In genomic region chrX:85993539-85994197, GRCh38 we compare ENCODE assay signal across 21 cellular contexts. TPM values are rescaled to one million over a fixed set of nuclear protein-coding genes. Genes with fewer than 3 reads are reported as not detected.
DNase-seq lines count a peak whose midpoint lies in the region; ATAC-seq lines count a peak whose summit lies in the region.
"Had no signal": no experiment of that assay in that cellular context is flagged by ENCODE, and none has a peak within 500 bp of the region (broad histone marks: within the 10 kb centered on the region; RNA-seq: fewer than 3 reads in every experiment).

No MANE protein-coding gene starts in this region.

- H3K27me3 ChIP-seq in HUES6 (ENCODE audit: control insufficient read depth, insufficient read depth, low read length), result no peaks in the 10 kb centered on the region
- H3K27me3 ChIP-seq in adipocyte (replicated peaks; ENCODE audit: control insufficient read depth, insufficient read depth, low read length), result no peaks in the 10 kb centered on the region
- no peaks in the 10 kb centered on the region for H3K27me3 ChIP-seq in mesenchymal stem cell (ENCODE audit: control insufficient read depth in 1 of 2, insufficient read depth in 1 of 2, low read length in 2 of 2)
- H3K27me3 ChIP-seq: neural progenitor cell had no signal

- H2BK15ac ChIP-seq in mesenchymal stem cell (ENCODE audit: low read depth, poor library complexity, severe bottlenecking), result no peak overlapping the region

- no peak overlapping the region for H2BK5ac ChIP-seq in mesenchymal stem cell (ENCODE audit: low read depth, low read length, poor library complexity, severe bottlenecking)

- H3K27me3 Mint-ChIP-seq in T-helper 2 cell treated with Interferon-gamma antibody and Interleukin-4, amounts not matched to agents 5 μg/mL and 100 μg/mL, for 36 hours (ENCODE audit: low read depth), result no peaks in the 10 kb centered on the region
- H3K27me3 Mint-ChIP-seq: activated T-helper 17 cell treated with anti-CD3 and anti-CD28 coated beads, Interleukin-2, amount 50 U/mL, for 72 hours; T-helper 17 cell had no signal

- no peak overlapping the region for H3K9ac ChIP-seq in HUES6 (ENCODE audit: low read length)
- H3K9ac ChIP-seq in adipocyte (ENCODE audit: low read length), result no peak overlapping the region
- no peak overlapping the region for H3K9ac ChIP-seq in mesenchymal stem cell (ENCODE audit: low read length)
- H3K9ac ChIP-seq: neural progenitor cell had no signal

- no peak overlapping the region for H3K14ac ChIP-seq in mesenchymal stem cell (ENCODE audit: low read length in 2 of 2)

- peak overlapping the region; percentile 19 for H3K27ac Mint-ChIP-seq in T-helper 2 cell treated with Interferon-gamma antibody and Interleukin-4, amounts not matched to agents 5 μg/mL and 100 μg/mL, for 36 hours
- H3K27ac Mint-ChIP-seq: neural progenitor cell had no signal

- H3K79me1 ChIP-seq in mesenchymal stem cell (replicated peaks; ENCODE audit: low read length, poor library complexity, severe bottlenecking), result peaks cover 2% of the 10 kb centered on the region

- H3K4me1 ChIP-seq in HUES6 (ENCODE audit: control insufficient read depth, insufficient read depth, low read length) (peaks cover 56% of the 10 kb centered on the region), adipocyte (ENCODE audit: control insufficient read depth, insufficient read depth, low read length) (peaks cover 30% of the 10 kb centered on the region), mesenchymal stem cell (ENCODE audit: control insufficient read depth, insufficient read depth, low read depth, low read length) (no peaks in the 10 kb centered on the region)

- H2AFZ ChIP-seq in mesenchymal stem cell (ENCODE audit: low read depth, low read length), result no peak overlapping the region
- H2AFZ ChIP-seq: neural progenitor cell had no signal

- no peak overlapping the region for H3K4me2 ChIP-seq in mesenchymal stem cell (ENCODE audit: low read length, poor library complexity, severe bottlenecking)

- no peak overlapping the region for H3K23ac ChIP-seq in mesenchymal stem cell (ENCODE audit: low read length in 2 of 2)

- no peak overlapping the region for H4K91ac ChIP-seq in mesenchymal stem cell (ENCODE audit: low read length)

- no peak overlapping the region for H3K4ac ChIP-seq in mesenchymal stem cell (ENCODE audit: low read depth in 1 of 2, low read length in 2 of 2)

- peaks cover 3% of the 10 kb centered on the region for H3K9me3 Mint-ChIP-seq in T-helper 2 cell treated with Interferon-gamma antibody and Interleukin-4, amounts not matched to agents 5 μg/mL and 100 μg/mL, for 36 hours
- H3K9me3 Mint-ChIP-seq: activated T-helper 17 cell treated with anti-CD3 and anti-CD28 coated beads, Interleukin-2, amount 50 U/mL, for 72 hours had no signal

- peaks cover 2% of the 10 kb centered on the region for H3K36me3 Mint-ChIP-seq in T-helper 2 cell treated with Interferon-gamma antibody and Interleukin-4, amounts not matched to agents 5 μg/mL and 100 μg/mL, for 36 hours (ENCODE audit: low read depth)

- H2BK120ac ChIP-seq in mesenchymal stem cell (ENCODE audit: low read depth, low read length), result no peak overlapping the region

- H3K27ac ChIP-seq in HUES6 (ENCODE audit: low read depth, low read length), result peak overlapping the region; percentile 32; the same call in 1 of the 2 replicates
- H3K27ac ChIP-seq in mesenchymal stem cell (ENCODE audit: low read length, poor library complexity, severe bottlenecking), result no peak overlapping the region
- H3K27ac ChIP-seq: 22Rv1, neural progenitor cell had no signal

- no peak overlapping the region for H3K4me3 Mint-ChIP-seq in T-helper 2 cell treated with Interferon-gamma antibody and Interleukin-4, amounts not matched to agents 5 μg/mL and 100 μg/mL, for 36 hours
- H3K4me3 Mint-ChIP-seq: activated T-helper 17 cell treated with anti-CD3 and anti-CD28 coated beads, Interleukin-2, amount 50 U/mL, for 72 hours; neural progenitor cell; T-helper 17 cell had no signal

- H3K18ac ChIP-seq in mesenchymal stem cell (ENCODE audit: low read depth in 1 of 2, low read length in 2 of 2), result no peak overlapping the region

- DNase-seq in T-helper 2 cell treated with Interferon-gamma antibody and Interleukin-4, amounts not matched to agents 5 μg/mL and 100 μg/mL, for 36 hours (ENCODE audit: low spot score), result no peak
- no peak for DNase-seq in T-helper 2 cell
- peak; percentile 13 for DNase-seq in adipocyte (ENCODE audit: low read depth)
- DNase-seq in mesenchymal stem cell, result peak; percentile 24
- no peak for DNase-seq in NCI-H446 treated with DMSO at 0.1 percent for 48 hours (lab: John Stamatoyannopoulos, UW)
- DNase-seq: activated CD4-positive, CD25-positive, alpha-beta regulatory T cell treated with anti-CD3 and anti-CD28 coated beads, Interleukin-2, amount 50 U/mL, for 72 hours; amygdala; C1 segment of cervical spinal cord; DMS 273 treated with DMSO at 0.1 percent for 48 hours; effector memory CD4-positive, alpha-beta T cell; GOT3; hypothalamus; MM.1S; SHP77 treated with DMSO at 0.1 percent for 48 hours; T-helper 17 cell had no signal

- H3K4me3 ChIP-seq in HUES6 (ENCODE audit: low read depth, low read length) (no peak overlapping the region), adipocyte (ENCODE audit: low read length) (no peak overlapping the region), mesenchymal stem cell (ENCODE audit: insufficient read depth in 1 of 2, low read depth in 1 of 2, low read length in 2 of 2) (no peak overlapping the region)
- H3K4me3 ChIP-seq: neural progenitor cell had no signal

- peaks cover 12% of the 10 kb centered on the region for H3K9me3 ChIP-seq in HUES6 (ENCODE audit: control insufficient read depth, insufficient read depth, low read depth, low read length)
- H3K9me3 ChIP-seq in adipocyte (ENCODE audit: control insufficient read depth, low read length), result no peaks in the 10 kb centered on the region
- H3K9me3 ChIP-seq in mesenchymal stem cell (ENCODE audit: control insufficient read depth, low read length), result no peaks in the 10 kb centered on the region

- no peak overlapping the region for H2AK5ac ChIP-seq in mesenchymal stem cell (ENCODE audit: low read length, severe bottlenecking)

- peaks cover 11% of the 10 kb centered on the region for H3K4me1 Mint-ChIP-seq in T-helper 2 cell treated with Interferon-gamma antibody and Interleukin-4, amounts not matched to agents 5 μg/mL and 100 μg/mL, for 36 hours (ENCODE audit: low read depth)

- WGBS in mesenchymal stem cell, result 100% methylated on average over 1 of the region's 2 CpGs

- ATAC-seq in GM19463 (IDR thresholded peaks at IDR 0.05; ENCODE audit: unreplicated experiment), result no peak
- ATAC-seq in GM19455 (IDR thresholded peaks at IDR 0.05; ENCODE audit: unreplicated experiment), result no peak
- ATAC-seq: T-helper 17 cell had no signal

- H3K36me3 ChIP-seq in HUES6 (ENCODE audit: control insufficient read depth, insufficient read depth, low read length) (no peaks in the 10 kb centered on the region), adipocyte (ENCODE audit: control insufficient read depth, insufficient read depth, low read length, severe bottlenecking) (no peaks in the 10 kb centered on the region), mesenchymal stem cell (ENCODE audit: control insufficient read depth in 1 of 2, insufficient read depth in 2 of 2, low read depth in 1 of 2, low read length in 2 of 2) (no peaks in the 10 kb centered on the region)
- H3K36me3 ChIP-seq: neural progenitor cell had no signal

- no peak overlapping the region for H2BK12ac ChIP-seq in mesenchymal stem cell (ENCODE audit: low read length in 2 of 2)

- no peak overlapping the region for H4K8ac ChIP-seq in mesenchymal stem cell (ENCODE audit: low read length)

RNA-seq across cellular contexts. Expression of gene CHM, which starts 53.7 kb away (rescaled TPM):
- polyA plus RNA-seq in mesenchymal stem cell (2013, experiment 1 of 2), result 14.6 TPM
- polyA plus RNA-seq in mesenchymal stem cell (2013, experiment 2 of 2), result 16.3 TPM

Comparison
In these comparisons a context has a peak if more than half of its experiments do, and no peak if none do; other contexts are left out.
1. DNase-seq: peak in adipocyte (single experiment) and mesenchymal stem cell (single experiment); none in T-helper 2 cell treated with Interferon-gamma antibody and Interleukin-4, amounts not matched to agents 5 μg/mL and 100 μg/mL, for 36 hours (single experiment), T-helper 2 cell (0 of 5) and NCI-H446 treated with DMSO at 0.1 percent for 48 hours (single experiment).